ENCODE assay signal across 1 cellular context in the genomic region with DNA sequence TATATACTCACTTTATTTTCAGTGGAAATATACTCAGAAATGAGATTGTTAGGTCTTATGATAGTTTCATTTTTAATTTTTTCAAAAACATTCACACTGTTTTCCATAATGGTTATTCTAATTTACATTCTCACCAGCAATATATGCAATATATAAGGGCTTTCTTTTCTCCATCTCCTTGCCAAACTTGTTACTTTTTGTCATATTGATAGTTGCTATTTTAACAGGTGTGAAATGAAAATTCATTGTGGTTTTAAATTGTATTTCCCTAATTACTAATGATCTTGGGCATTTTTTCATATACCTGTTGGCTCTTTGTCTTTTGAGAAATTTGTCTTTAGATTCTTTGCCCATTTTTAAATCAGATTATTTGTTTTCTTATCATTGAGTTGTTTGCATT.
TF ChIP-seq lines count a peak whose summit lies in the region.

No MANE protein-coding gene starts in this region.

TF ChIP-seq in GM12878, 131 proteins besides CTCF, POLR2A, EP300 and RAD21 (continued from another document):
- TF ChIP-seq RUNX3 (IDR thresholded peaks at IDR 0.05; ENCODE audit: low read length) (peak; percentile 72), JUNB (IDR thresholded peaks at IDR 0.05) (peak; percentile 76)
